ENCODE assay signal across 9 cellular contexts in the genomic region with DNA sequence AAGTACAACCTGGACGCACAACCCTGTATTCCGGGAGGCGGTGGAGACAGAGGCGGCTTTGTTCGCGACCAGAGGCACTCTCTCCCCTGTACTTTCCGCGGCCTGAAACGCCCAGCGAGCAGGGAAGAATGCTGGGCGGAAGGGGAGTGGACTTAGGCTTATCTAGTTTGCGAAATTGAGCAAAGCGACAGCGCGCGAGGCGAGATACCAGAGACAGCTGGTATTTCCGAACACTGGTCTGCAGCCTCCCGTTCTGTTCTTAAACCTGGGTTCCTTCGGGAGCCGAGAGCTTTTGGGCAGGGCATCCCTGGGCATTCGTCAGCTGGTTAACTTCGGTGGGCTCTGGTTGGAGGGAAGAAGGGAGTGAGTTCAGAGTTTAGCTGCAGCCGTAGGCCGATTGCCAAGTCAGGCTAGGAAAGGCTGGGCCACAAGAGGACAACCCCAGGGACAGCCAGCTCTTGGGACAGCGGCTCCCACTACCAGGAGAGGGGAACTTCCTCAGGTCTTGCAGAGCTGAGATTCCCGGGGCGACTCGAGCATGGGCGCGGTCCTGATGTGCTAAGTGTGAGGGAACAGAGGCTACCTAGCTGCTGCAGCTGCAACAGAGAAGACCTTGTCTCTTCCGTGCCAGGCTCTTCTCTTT. TPM values are rescaled to one million over a fixed set of nuclear protein-coding genes. Genes with fewer than 3 reads are reported as not detected.
DNase-seq lines count a peak whose midpoint lies in the region; ATAC-seq and TF ChIP-seq lines count a peak whose summit lies in the region.
"Had no signal": no experiment of that assay in that cellular context is flagged by ENCODE, and none has a peak within 500 bp of the region (broad histone marks: within the 10 kb centered on the region; RNA-seq: fewer than 3 reads in every experiment).

No MANE protein-coding gene starts in this region.

- peaks cover 99% of the 10 kb centered on the region for H3K27me3 ChIP-seq in colonic mucosa

- no peak for TF ChIP-seq CTCF in GM13976 (IDR thresholded peaks at IDR 0.05; ENCODE audit: borderline replicate concordance, control extremely low read depth, extremely low read depth, insufficient read depth, missing control alignments)
- TF ChIP-seq CTCF in colonic mucosa (IDR thresholded peaks at IDR 0.05), result no peak
- no peak for TF ChIP-seq CTCF in osteocyte (IDR thresholded peaks at IDR 0.05)

- peaks cover 8% of the 10 kb centered on the region for H3K4me1 ChIP-seq in colonic mucosa

- H3K9ac ChIP-seq in colonic mucosa (ENCODE audit: low read depth in 2 of 2, low read length in 2 of 2), result no peak overlapping the region

- H3K4me3 ChIP-seq in colonic mucosa, result no peak overlapping the region

- in situ Hi-C loops in GM13976 (cut with MboI; ENCODE audit: low sequenced_read_pairs, unreplicated experiment), result loop anchor here (5.0 kb wide), 1 partner anchor 413 kb away; no protein-coding TSS in a partner anchor

- no peaks in the 10 kb centered on the region for H3K9me3 ChIP-seq in colonic mucosa

- peak overlapping the region; percentile 10 for H3K4me3 Mint-ChIP-seq in osteocyte (ENCODE audit: unreplicated experiment)

- no peak overlapping the region for H3K27ac ChIP-seq in colonic mucosa

- DNase-seq in GM13976 (ENCODE audit: low spot score) (peak; percentile 41), NCI-H510A treated with DMSO at 0.1 percent for 48 hours (lab: John Stamatoyannopoulos, UW) (peak; percentile 32), colonic mucosa (peak; percentile 47), osteocyte (ENCODE audit: extremely low spot score, unreplicated experiment) (no peak), hepatic stellate cell (ENCODE audit: low spot score) (no peak)
- DNase-seq: amniotic stem cell, kidney had no signal

- H3K36me3 ChIP-seq in colonic mucosa, result no peaks in the 10 kb centered on the region

- intact Hi-C loops in colonic mucosa (cut with DNase I), result no loop called here

- H3K27ac Mint-ChIP-seq in osteocyte (ENCODE audit: unreplicated experiment), result no peak overlapping the region

- ATAC-seq in GM21723 (IDR thresholded peaks at IDR 0.05; ENCODE audit: unreplicated experiment), result no peak
- no peak for ATAC-seq in HG03108 (IDR thresholded peaks at IDR 0.05; ENCODE audit: unreplicated experiment)

- peaks cover 20% of the 10 kb centered on the region for H3K4me1 Mint-ChIP-seq in osteocyte (ENCODE audit: unreplicated experiment)

- H3K9me3 Mint-ChIP-seq in osteocyte (ENCODE audit: unreplicated experiment), result no peaks in the 10 kb centered on the region

- peaks cover 77% of the 10 kb centered on the region for H3K27me3 Mint-ChIP-seq in osteocyte (ENCODE audit: unreplicated experiment)

- H3K36me3 Mint-ChIP-seq in osteocyte (ENCODE audit: unreplicated experiment), result peaks cover 2% of the 10 kb centered on the region

RNA-seq across cellular contexts. Expression of gene HMX3, which starts 3.9 kb away (rescaled TPM):
- under 1 TPM; 0.35 to 0.64 TPM for total RNA-seq in colonic mucosa
- not detected in 2 replicates for total RNA-seq in osteocyte
- total RNA-seq: kidney had no signal

RNA-seq across cellular contexts. Expression of gene HMX2, which starts 8.3 kb away (rescaled TPM):
- under 1 TPM; 0.13 to 0.15 TPM for total RNA-seq in colonic mucosa
- not detected in 2 replicates for total RNA-seq in osteocyte

RNA-seq across cellular contexts. Expression of gene BUB3, which starts 14.6 kb away (rescaled TPM):
- total RNA-seq in colonic mucosa (100 to 1,000 TPM in 1 of 2 donors, 10 to 100 TPM in 1; 77.6 to 112 TPM), osteocyte (84.4 and 97.0 TPM in 2 replicates)

Comparison
In these comparisons a context has a peak if more than half of its experiments do, and no peak if none do; other contexts are left out.
1. DNase-seq: peak in GM13976 (single experiment), NCI-H510A treated with DMSO at 0.1 percent for 48 hours (single experiment) and colonic mucosa (single experiment); none in osteocyte (single experiment) and hepatic stellate cell (single experiment).